ENCODE assay signal across 8 cellular contexts in the genomic region with DNA sequence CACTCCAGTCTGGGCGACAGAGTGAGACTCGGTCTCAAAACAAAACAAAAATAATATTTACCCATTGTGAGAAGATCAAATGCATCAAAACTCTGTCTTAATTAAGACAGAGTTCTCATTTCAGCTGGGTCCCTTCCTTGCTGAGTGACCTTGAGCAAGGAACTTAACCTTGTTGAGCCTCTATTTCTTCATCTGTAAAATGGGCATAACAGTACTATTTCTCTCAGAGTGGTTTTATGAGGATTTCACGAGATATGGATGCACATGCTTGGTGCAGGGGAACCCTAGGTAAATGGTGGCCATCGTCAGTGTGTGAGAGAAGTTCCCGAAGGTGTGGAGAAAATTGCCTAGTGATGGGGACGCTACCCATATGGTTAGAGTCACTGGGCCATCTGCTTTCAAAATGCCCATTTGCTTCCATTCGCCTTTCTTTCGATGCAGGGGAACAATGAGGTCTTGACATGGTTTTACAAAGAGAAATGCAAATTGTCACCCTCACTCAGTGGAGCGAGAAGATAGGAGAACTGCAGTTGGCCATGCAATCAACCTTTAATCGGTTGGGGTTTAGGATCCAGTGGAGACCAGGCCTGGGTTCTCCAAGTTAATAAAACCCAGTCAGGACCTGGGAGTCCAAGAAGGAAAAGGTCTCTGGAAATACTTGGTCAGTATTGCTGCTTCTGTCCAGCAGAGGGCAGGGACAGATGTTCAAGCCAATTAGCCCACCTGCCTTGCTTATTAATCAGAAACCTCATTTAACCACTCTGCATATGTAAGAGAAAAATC. TPM values are rescaled to one million over a fixed set of nuclear protein-coding genes. Genes with fewer than 3 reads are reported as not detected.
DNase-seq lines count a peak whose midpoint lies in the region; ATAC-seq, FAIRE-seq and TF ChIP-seq lines count a peak whose summit lies in the region.

No MANE protein-coding gene starts in this region.

- CTCF ChIA-PET in GM12878 (lab: Yijun Ruan, JAX), result interaction anchor here (1.4 kb wide), 1 partner anchor 9 kb away, joined by 3 read pairs; no protein-coding TSS in a partner anchor
- CTCF ChIA-PET in CD8-positive, alpha-beta T cell (lab: Charles Lee), result no interaction called here

- WGBS in GM12878 (ENCODE audit: insufficient coverage, insufficient replicate concordance, low lambda C conversion rate, missing lambda C conversion rate), result 34% methylated on average over 10 of the region's 10 CpGs
- 92% methylated on average over 10 of the region's 10 CpGs for WGBS in liver

- no peaks in the 10 kb centered on the region for H4K20me1 ChIP-seq in GM12878 (ENCODE audit: control insufficient read depth, insufficient read depth)

- RAD21 ChIA-PET in GM12878 (lab: Charles Lee; ENCODE audit: unreplicated experiment), result no interaction called here

- in situ Hi-C loops in GM12878 (cut with MboI), result no loop called here

- intact Hi-C loops in GM12878 (cut with micrococcal nuclease; ENCODE audit: unreplicated experiment), result no loop called here
- intact Hi-C loops in CD8-positive, alpha-beta T cell (cut with DNase I, micrococcal nuclease), result no loop called here

- H3K4me1 ChIP-seq in GM12878 (ENCODE audit: control insufficient read depth, insufficient read depth, low read length) (no peaks in the 10 kb centered on the region), liver (ENCODE audit: control insufficient read depth in 4 of 4, insufficient read depth in 4 of 4, low read length in 3 of 4) (no peaks in the 10 kb centered on the region)
- H3K4me1 ChIP-seq in CD8-positive, alpha-beta T cell (ENCODE audit: insufficient read depth, low read length), result no peaks in the 10 kb centered on the region

- H3K79me2 ChIP-seq in GM12878 (ENCODE audit: control insufficient read depth, insufficient read depth, low read length), result no peaks in the 10 kb centered on the region

- H3K27ac Mint-ChIP-seq in CD8-positive, alpha-beta T cell, result no peak overlapping the region

- H3K4me1 Mint-ChIP-seq in CD8-positive, alpha-beta T cell (ENCODE audit: low read depth), result no peaks in the 10 kb centered on the region

- H3K9me3 Mint-ChIP-seq in CD8-positive, alpha-beta T cell, result no peaks in the 10 kb centered on the region

- TF ChIP-seq CTCF in AG09309 (IDR thresholded peaks at IDR 0.05; ENCODE audit: control insufficient read depth, insufficient read depth, low read depth, low read length, missing control alignments) (peak; percentile 62), GM12878 (IDR thresholded peaks at IDR 0.05 in 2 of 3, conservative IDR thresholded peaks at IDR 0.05 in 1 of 3; ENCODE audit: control insufficient read depth in 2 of 3, extremely low read depth in 1 of 3, insufficient read depth in 1 of 3, low read depth in 3 of 3, low read length in 3 of 3) (peak; percentile 28 to 37 (median 36); a peak in 4 of 6 replicates), liver (IDR thresholded peaks at IDR 0.05; ENCODE audit: low read depth, low read length, missing input control) (peak; percentile 38)
- TF ChIP-seq CTCF in CD8-positive, alpha-beta T cell (IDR thresholded peaks at IDR 0.05), result no peak

- H3K9me3 ChIP-seq in GM12878 (replicated peaks; ENCODE audit: control insufficient read depth, insufficient read depth, low read length), result no peaks in the 10 kb centered on the region; the same call in 2 of the 3 replicates
- H3K9me3 ChIP-seq in liver (ENCODE audit: control insufficient read depth in 4 of 4, low read length in 3 of 4), result no peaks in the 10 kb centered on the region
- no peaks in the 10 kb centered on the region for H3K9me3 ChIP-seq in CD8-positive, alpha-beta T cell (ENCODE audit: low read length)

- 0 out of 3 replicates have a peak, but pooled peaks have one; percentile 24 for ATAC-seq in GM12878
- ATAC-seq in CD8-positive, alpha-beta T cell, result no peak

- H3K36me3 Mint-ChIP-seq in CD8-positive, alpha-beta T cell, result no peaks in the 10 kb centered on the region

- SMC1A ChIA-PET in GM12878 (lab: Charles Lee; ENCODE audit: uncharacterized antibody, unreplicated experiment), result no interaction called here

- peaks cover 2% of the 10 kb centered on the region for H3K27me3 Mint-ChIP-seq in CD8-positive, alpha-beta T cell (ENCODE audit: low read depth)

- H3K36me3 ChIP-seq in GM12878 (ENCODE audit: control insufficient read depth in 2 of 2, insufficient read depth in 2 of 2, low read length in 1 of 2) (no peaks in the 10 kb centered on the region), liver (ENCODE audit: control insufficient read depth in 4 of 4, insufficient read depth in 3 of 4, low read depth in 1 of 4, low read length in 3 of 4) (no peaks in the 10 kb centered on the region)
- H3K36me3 ChIP-seq in CD8-positive, alpha-beta T cell (ENCODE audit: insufficient read depth, low read length), result no peaks in the 10 kb centered on the region

- no peak for DNase-seq in AG09309 (ENCODE audit: low read depth)
- DNase-seq in HTR-8/SVneo (ENCODE audit: insufficient read length, low spot score), result peak; percentile 25
- DNase-seq in GM12878 (ENCODE audit: low read depth, low spot score), result no peak
- no peak for DNase-seq in CD8-positive, alpha-beta T cell
- DNase-seq in HuH-7 (ENCODE audit: low spot score), result no peak
- DNase-seq in ecto neural progenitor cell (ENCODE audit: low spot score), result no peak
- DNase-seq in central memory CD4-positive, alpha-beta T cell, result no peak

- POLR2A ChIA-PET in GM12878 (lab: Charles Lee), result no interaction called here
- POLR2A ChIA-PET in CD8-positive, alpha-beta T cell (lab: Charles Lee), result no interaction called here

- H3K9ac ChIP-seq in GM12878 (ENCODE audit: control insufficient read depth, insufficient read depth, low read length) (no peak overlapping the region), liver (ENCODE audit: low read depth in 1 of 2, low read length in 2 of 2) (no peak overlapping the region)

- no peak for TF ChIP-seq POLR2A in GM12878 (IDR thresholded peaks at IDR 0.05; ENCODE audit: low read depth, low read length)

- no TSS peak for BruUV-seq in GM12878 (replicated peaks; lab: Mats Ljungman, UMichigan)

- H3K27me3 ChIP-seq in GM12878 (replicated peaks in 1 of 2; ENCODE audit: control insufficient read depth in 2 of 2, insufficient read depth in 2 of 2, low read length in 1 of 2), result no peaks in the 10 kb centered on the region
- no peaks in the 10 kb centered on the region for H3K27me3 ChIP-seq in liver (ENCODE audit: control insufficient read depth in 4 of 4, insufficient read depth in 4 of 4, low read length in 3 of 4)
- no peaks in the 10 kb centered on the region for H3K27me3 ChIP-seq in CD8-positive, alpha-beta T cell (ENCODE audit: insufficient read depth, low read length)

- peak; percentile 40 for TF ChIP-seq RAD21 in GM12878 (IDR thresholded peaks at IDR 0.05; ENCODE audit: insufficient read depth, low read depth, low read length)
- peak; percentile 42 to 63 for TF ChIP-seq RAD21 in liver (IDR thresholded peaks at IDR 0.05)

- H3K27ac ChIP-seq in GM12878 (ENCODE audit: control insufficient read depth, insufficient read depth) (no peak overlapping the region), liver (ENCODE audit: low read depth in 1 of 2, low read length in 2 of 2) (no peak overlapping the region)
- H3K27ac ChIP-seq in CD8-positive, alpha-beta T cell (ENCODE audit: low read depth, low read length), result no peak overlapping the region

- FAIRE-seq in HTR-8/SVneo (lab: Jason Lieb, UNC) (no peak), GM12878 (lab: Jason Lieb, UNC) (no peak)

- no peak overlapping the region for H3K4me2 ChIP-seq in GM12878 (ENCODE audit: control insufficient read depth, insufficient read depth)

- H2AFZ ChIP-seq in GM12878 (ENCODE audit: control insufficient read depth, low read depth, low read length), result no peak overlapping the region

- H3K4me3 Mint-ChIP-seq in CD8-positive, alpha-beta T cell, result no peak overlapping the region

- TF ChIP-seq EP300 in GM12878 (IDR thresholded peaks at IDR 0.05; ENCODE audit: borderline replicate concordance in 1 of 2, control insufficient read depth in 1 of 2, low read depth in 2 of 2, low read length in 2 of 2), result no peak

- H3K4me3 ChIP-seq in AG09309 (ENCODE audit: control insufficient read depth, low read depth, low read length) (no peak overlapping the region), GM12878 (no peak overlapping the region), liver (ENCODE audit: low read depth in 1 of 3, low read length in 3 of 3) (no peak overlapping the region)
- no peak overlapping the region for H3K4me3 ChIP-seq in CD8-positive, alpha-beta T cell (ENCODE audit: low read depth, low read length)

TF ChIP-seq in GM12878, 131 proteins besides CTCF, POLR2A, EP300 and RAD21:
- TF ChIP-seq ZNF622 (IDR thresholded peaks at IDR 0.05) (no peak), SMC3 (IDR thresholded peaks at IDR 0.05; ENCODE audit: borderline replicate concordance, low read length) (peak; percentile 12; the same call in 1 of the 2 replicates)

RNA-seq across cellular contexts. Expression of gene CFAP251, which starts 37.1 kb away (rescaled TPM):
- 8.3 and 9.2 TPM in 2 replicates for total RNA-seq in GM12878 (2013; cell fraction: nucleolus; rRNA removed)
- total RNA-seq in GM12878 (2014; rRNA removed) (0.79 and 1.6 TPM in 2 replicates), GM12878 (2014; rRNA removed; fragmentation: Illumina TruSeq; extraction: Trizol) (0.37 and 0.72 TPM in 2 replicates), GM12878 (2021) (0.85 and 0.97 TPM in 2 replicates), liver (1 to 10 TPM; 1.6 to 4.0 TPM)
- polyA plus RNA-seq in GM12878 (2011; ENCODE audit: low read depth), result 1.0 TPM
- polyA plus RNA-seq in GM12878 (2011; rRNA removed) (0.10 and 0.23 TPM in 2 replicates), GM12878 (2014; fragmentation: Illumina TruSeq; extraction: Trizol) (0.72 and 1.2 TPM in 2 replicates), GM12878 (2014; fragmentation: Nextera tagmentation; extraction: Ambion mirVana) (under 1 TPM; 0.27 to 0.42 TPM), GM12878 (2014; rRNA removed) (0.48 and 0.95 TPM in 2 replicates), GM12878 (2016; fragmentation: Nextera tagmentation; extraction: Ambion mirVana) (under 1 TPM; 0.11 to 0.57 TPM), liver (1 to 10 TPM; 1.8 to 2.1 TPM)
- 0.09 and 0.43 TPM in 2 replicates for polyA plus RNA-seq in GM12878 (2011; cell fraction: cytosol; rRNA removed)
- polyA plus RNA-seq in GM12878 (2011; cell fraction: nucleus; rRNA removed), result 0.21 and 0.26 TPM in 2 replicates
- polyA plus RNA-seq in GM12878 (2012), result 0.97 and 1.3 TPM in 2 replicates
- 0.51 and 0.62 TPM in 2 replicates for polyA minus RNA-seq in GM12878 (2011; rRNA and poly(A)+ RNA removed)
- not detected in 2 replicates for polyA minus RNA-seq in GM12878 (2011; cell fraction: cytosol; rRNA and poly(A)+ RNA removed)
- polyA minus RNA-seq in GM12878 (2011; cell fraction: nucleus; rRNA and poly(A)+ RNA removed), result 0.36 and 0.86 TPM in 2 replicates
- under 1 TPM; 0.33 to 0.68 TPM for total RNA-seq in CD8-positive, alpha-beta T cell
